ENCODE assay signal across 14 cellular contexts in genomic region chr2:121903037-121903689, GRCh38.
DNase-seq lines count a peak whose midpoint lies in the region; ATAC-seq and TF ChIP-seq lines count a peak whose summit lies in the region.
"Had no signal": no experiment of that assay in that cellular context is flagged by ENCODE, and none has a peak within 500 bp of the region (broad histone marks: within the 10 kb centered on the region; RNA-seq: fewer than 3 reads in every experiment).

No MANE protein-coding gene starts in this region.

- peak; percentile 7 for ATAC-seq in GM18511 (IDR thresholded peaks at IDR 0.05; ENCODE audit: unreplicated experiment)
- ATAC-seq in GM21526 (IDR thresholded peaks at IDR 0.05; ENCODE audit: low FRiP score, unreplicated experiment): no peak
- no peak for ATAC-seq in GM18502 (IDR thresholded peaks at IDR 0.05; ENCODE audit: poor library complexity, unreplicated experiment)

- H3K27ac ChIP-seq in prostate gland: no peak overlapping the region
- H3K27ac ChIP-seq: dorsolateral prefrontal cortex, KMS-11 had no signal

- WGBS in prostate gland: 31% methylated on average over 14 of the region's 14 CpGs

- TF ChIP-seq POLR2A in prostate gland (IDR thresholded peaks at IDR 0.05): no peak

- intact Hi-C loops in prostate gland (cut with DNase I): no loop called here

- no peaks in the 10 kb centered on the region for H3K36me3 ChIP-seq in prostate gland

- H3K27me3 ChIP-seq in prostate gland (replicated peaks; ENCODE audit: insufficient read depth): no peaks in the 10 kb centered on the region

- no peak for TF ChIP-seq CTCF in prostate gland (IDR thresholded peaks at IDR 0.05)

- no peaks in the 10 kb centered on the region for H3K9me3 ChIP-seq in prostate gland

- H3K4me3 ChIP-seq in prostate gland: no peak overlapping the region

- H3K4me1 ChIP-seq in prostate gland (replicated peaks): no peaks in the 10 kb centered on the region

- DNase-seq in AG08395 (ENCODE audit: low spot score) (peak; percentile 28), SHP77 (lab: John Stamatoyannopoulos, UW) (peak; percentile 30 to 66), islet precursor cell (peak; percentile 75), prostate gland (ENCODE audit: low spot score) (no peak), HK-2 (ENCODE audit: unreplicated experiment) (no peak)
- DNase-seq: activated CD4-positive, alpha-beta T cell treated with anti-CD3 and anti-CD28 coated beads, Interleukin-2, amount 50 U/mL, for 4 hours; COR-L47; dorsolateral prefrontal cortex; hippocampal formation; NCI-H226 had no signal

Comparison
In these comparisons a context has a peak if more than half of its experiments do, and no peak if none do; other contexts are left out.
1. DNase-seq: peak in AG08395 (single experiment), SHP77 (2 of 2) and islet precursor cell (single experiment); none in prostate gland (single experiment) and HK-2 (single experiment).